15 cellular contexts compared by ENCODE assay signal in the genomic region with DNA sequence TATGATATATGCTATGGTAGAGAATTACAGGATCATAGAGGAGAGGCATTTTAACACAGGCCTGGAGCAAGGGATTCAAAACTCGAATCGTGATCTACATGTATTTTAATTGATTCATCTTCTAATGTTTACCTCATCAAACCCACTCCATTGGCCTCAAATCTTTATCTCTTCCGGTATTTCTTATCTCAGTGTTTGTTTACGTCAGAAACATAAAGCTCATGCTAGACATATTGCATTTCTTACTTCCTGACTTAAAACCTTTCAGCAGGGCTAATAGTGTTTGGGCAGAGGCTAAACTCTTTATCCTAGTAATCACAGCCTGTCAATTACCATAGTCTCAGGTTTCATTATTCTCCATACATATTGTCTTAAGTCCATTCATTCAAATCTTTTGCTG.
"Had no signal": no experiment of that assay in that cellular context is flagged by ENCODE, and none has a peak within 500 bp of the region (broad histone marks: within the 10 kb centered on the region; RNA-seq: fewer than 3 reads in every experiment).

No MANE protein-coding gene starts in this region.

- H3K27me3 Mint-ChIP-seq: activated CD4-positive, alpha-beta T cell treated with anti-CD3 and anti-CD28 coated beads for 36 hours; activated CD8-positive, alpha-beta T cell treated with anti-CD3 and anti-CD28 coated beads for 36 hours; dendritic cell treated with granulocyte-macrophage colony-stimulating factor and Interleukin-4, amounts not matched to agents 40 ng/mL and 50 ng/mL, for 4 days; natural killer cell treated with Interleukin-12 subunit alpha and Interleukin-12 subunit beta and Interleukin-15 and Interleukin-18, amount 100 ng/mL, for 72 hours had no signal

- H3K9me3 Mint-ChIP-seq: dendritic cell treated with granulocyte-macrophage colony-stimulating factor and Interleukin-4, amounts not matched to agents 40 ng/mL and 50 ng/mL, for 4 days; natural killer cell treated with Interleukin-12 subunit alpha and Interleukin-12 subunit beta and Interleukin-15 and Interleukin-18, amount 100 ng/mL, for 72 hours had no signal

- ATAC-seq: activated CD4-positive, alpha-beta T cell treated with anti-CD3 and anti-CD28 coated beads for 36 hours; activated CD8-positive, alpha-beta T cell treated with anti-CD3 and anti-CD28 coated beads for 36 hours; body of pancreas; natural killer cell treated with Interleukin-12 subunit alpha and Interleukin-12 subunit beta and Interleukin-15 and Interleukin-18, amount 100 ng/mL, for 72 hours had no signal

- H3K27ac ChIP-seq: body of pancreas, right atrium auricular region, VCaP had no signal

- H3K4me1 Mint-ChIP-seq: activated CD4-positive, alpha-beta T cell treated with anti-CD3 and anti-CD28 coated beads for 36 hours; immature natural killer cell had no signal

- H3K27me3 ChIP-seq: body of pancreas, right atrium auricular region, tibial artery had no signal

- H3K4me1 ChIP-seq: body of pancreas, right atrium auricular region had no signal

- DNase-seq: activated CD4-positive, alpha-beta T cell treated with anti-CD3 and anti-CD28 coated beads for 36 hours; activated CD8-positive, alpha-beta memory T cell treated with anti-CD3 and anti-CD28 coated beads, Interleukin-2, amount 50 U/mL, for 4 hours; activated CD8-positive, alpha-beta T cell treated with anti-CD3 and anti-CD28 coated beads for 36 hours; activated naive CD4-positive, alpha-beta T cell; body of pancreas; glutamatergic neuron; immature natural killer cell; mammary epithelial cell; nucleus accumbens; small intestine; tibial artery had no signal

- H3K9me3 ChIP-seq: body of pancreas, right atrium auricular region, tibial artery had no signal

- H3K36me3 ChIP-seq: right atrium auricular region, tibial artery had no signal

- H3K4me3 Mint-ChIP-seq: activated CD4-positive, alpha-beta T cell treated with anti-CD3 and anti-CD28 coated beads for 36 hours; activated CD8-positive, alpha-beta T cell treated with anti-CD3 and anti-CD28 coated beads for 36 hours; dendritic cell treated with granulocyte-macrophage colony-stimulating factor and Interleukin-4, amounts not matched to agents 40 ng/mL and 50 ng/mL, for 4 days; immature natural killer cell; natural killer cell treated with Interleukin-12 subunit alpha and Interleukin-12 subunit beta and Interleukin-15 and Interleukin-18, amount 100 ng/mL, for 72 hours had no signal

- H3K4me3 ChIP-seq: body of pancreas, right atrium auricular region, tibial artery had no signal

- H3K27ac Mint-ChIP-seq: activated CD4-positive, alpha-beta T cell treated with anti-CD3 and anti-CD28 coated beads for 36 hours; activated CD8-positive, alpha-beta T cell treated with anti-CD3 and anti-CD28 coated beads for 36 hours; dendritic cell treated with granulocyte-macrophage colony-stimulating factor and Interleukin-4, amounts not matched to agents 40 ng/mL and 50 ng/mL, for 4 days; immature natural killer cell; natural killer cell treated with Interleukin-12 subunit alpha and Interleukin-12 subunit beta and Interleukin-15 and Interleukin-18, amount 100 ng/mL, for 72 hours had no signal

- H3K36me3 Mint-ChIP-seq: immature natural killer cell; natural killer cell treated with Interleukin-12 subunit alpha and Interleukin-12 subunit beta and Interleukin-15 and Interleukin-18, amount 100 ng/mL, for 72 hours had no signal
